ENCODE assay signal across 18 cellular contexts in genomic region chr11:8203980-8204379, GRCh38. TPM values are rescaled to one million over a fixed set of nuclear protein-coding genes. Genes with fewer than 3 reads are reported as not detected.
A peak's percentile ranks its signal among the peaks of the same experiment; 100 is the strongest.
DNase-seq lines count a peak whose midpoint lies in the region; ATAC-seq and TF ChIP-seq lines count a peak whose summit lies in the region.
"Had no signal": no experiment of that assay in that cellular context is flagged by ENCODE, and none has a peak within 500 bp of the region (broad histone marks: within the 10 kb centered on the region; RNA-seq: fewer than 3 reads in every experiment).

No MANE protein-coding gene starts in this region.

- H3K27me3 ChIP-seq in aorta (ENCODE audit: control insufficient read depth in 1 of 2, insufficient read depth in 2 of 2, low read length in 1 of 2) = no peaks in the 10 kb centered on the region

- TF ChIP-seq CTCF in CD14-positive monocyte (IDR thresholded peaks at IDR 0.05) (no peak), coronary artery (IDR thresholded peaks at IDR 0.05) (no peak)

- peak overlapping the region in 6 of 7 donors; percentile 36 to 86 (median 64) for H3K27ac Mint-ChIP-seq in CD14-positive monocyte
- peak overlapping the region in 4 of 6 donors; percentile 18 to 92 (median 48) for H3K27ac Mint-ChIP-seq in naive B cell
- no peak overlapping the region for H3K27ac Mint-ChIP-seq in activated CD4-positive, alpha-beta memory T cell treated with anti-CD3 and anti-CD28 coated beads, Interleukin-2, amount 10 ng/mL, durations not matched to agents 7 days and 5 days
- H3K27ac Mint-ChIP-seq: CD8-positive, alpha-beta T cell had no signal

- H3K4me1 ChIP-seq in aorta (ENCODE audit: control insufficient read depth in 1 of 2, insufficient read depth in 2 of 2, low read length in 2 of 2) = no peaks in the 10 kb centered on the region
- H3K4me1 ChIP-seq: Caco-2 had no signal

- H3K4me3 Mint-ChIP-seq in CD14-positive monocyte (no peak overlapping the region), naive B cell (peak overlapping the region in 4 of 8 donors; percentile 12 to 48 (median 30))
- no peak overlapping the region for H3K4me3 Mint-ChIP-seq in activated CD4-positive, alpha-beta memory T cell treated with anti-CD3 and anti-CD28 coated beads, Interleukin-2, amount 10 ng/mL, durations not matched to agents 7 days and 5 days
- H3K4me3 Mint-ChIP-seq: CD8-positive, alpha-beta T cell had no signal

- H3K36me3 ChIP-seq in aorta (ENCODE audit: control insufficient read depth in 1 of 2, insufficient read depth in 2 of 2, low read length in 1 of 2) = no peaks in the 10 kb centered on the region

- H3K4me1 Mint-ChIP-seq in CD14-positive monocyte (peaks cover 72% of the 10 kb centered on the region), naive B cell (peaks cover 51 to 77% (median 68%) of the 10 kb centered on the region in 3 donors)
- H3K4me1 Mint-ChIP-seq in activated CD4-positive, alpha-beta memory T cell treated with anti-CD3 and anti-CD28 coated beads, Interleukin-2, amount 10 ng/mL, durations not matched to agents 7 days and 5 days = no peaks in the 10 kb centered on the region

- ATAC-seq in naive B cell (ENCODE audit: low read depth in 2 of 2) = no peak
- no peak for ATAC-seq in aorta (ENCODE audit: low FRiP score)
- ATAC-seq: CD8-positive, alpha-beta T cell; HCT116 had no signal

- CTCF ChIA-PET in activated CD4-positive, alpha-beta memory T cell treated with anti-CD3 and anti-CD28 coated beads, Interleukin-2, amount 10 ng/mL, durations not matched to agents 7 days and 5 days (lab: Charles Lee) = interaction anchor here (1.0 kb wide), 1 partner anchor 10 kb away, joined by 4 read pairs; no protein-coding TSS in a partner anchor

- POLR2A ChIA-PET in activated CD4-positive, alpha-beta memory T cell treated with anti-CD3 and anti-CD28 coated beads, Interleukin-2, amount 10 ng/mL, durations not matched to agents 7 days and 5 days (lab: Charles Lee) = no interaction called here

- H3K27ac ChIP-seq in coronary artery = no peak overlapping the region
- H3K27ac ChIP-seq in aorta (ENCODE audit: low read depth in 1 of 2, low read length in 2 of 2) = no peak overlapping the region
- H3K27ac ChIP-seq: C4-2B had no signal

- intact Hi-C loops in CD14-positive monocyte (cut with micrococcal nuclease) (no loop called here), aorta (cut with DNase I) (no loop called here)

- no peaks in the 10 kb centered on the region for H3K9me3 ChIP-seq in aorta (ENCODE audit: control insufficient read depth, low read length)
- H3K9me3 ChIP-seq: Caco-2 had no signal

- WGBS in aorta, 2 donors = 47 to 60% methylated on average over 5 of the region's 5 CpGs

- DNase-seq in CD14-positive monocyte (ENCODE audit: low spot score) (no peak), coronary artery (ENCODE audit: low spot score) (peak; percentile 41), naive B cell (no peak), COLO829 (ENCODE audit: low spot score) (no peak), aorta (no peak)
- no peak for DNase-seq in activated CD4-positive, alpha-beta memory T cell treated with anti-CD3 and anti-CD28 coated beads, Interleukin-2, amount 10 ng/mL, durations not matched to agents 7 days and 5 days
- DNase-seq in activated CD4-positive, alpha-beta T cell treated with anti-CD3 and anti-CD28 coated beads for 1 hour = no peak
- DNase-seq: ACHN; Caco-2; CD8-positive, alpha-beta T cell; DMS53; GF-D8; IMR-90; KBM-7 had no signal

- peaks cover 0 to 3% (median 0%) of the 10 kb centered on the region in 7 donors for H3K9me3 Mint-ChIP-seq in CD14-positive monocyte
- no peaks in the 10 kb centered on the region for H3K9me3 Mint-ChIP-seq in naive B cell
- H3K9me3 Mint-ChIP-seq in activated CD4-positive, alpha-beta memory T cell treated with anti-CD3 and anti-CD28 coated beads, Interleukin-2, amount 10 ng/mL, durations not matched to agents 7 days and 5 days = no peaks in the 10 kb centered on the region
- H3K9me3 Mint-ChIP-seq: CD8-positive, alpha-beta T cell had no signal

- H3K36me3 Mint-ChIP-seq in CD14-positive monocyte (peaks cover 6 to 9% of the 10 kb centered on the region in 2 donors), naive B cell (no peaks in the 10 kb centered on the region)
- H3K36me3 Mint-ChIP-seq in activated CD4-positive, alpha-beta memory T cell treated with anti-CD3 and anti-CD28 coated beads, Interleukin-2, amount 10 ng/mL, durations not matched to agents 7 days and 5 days (ENCODE audit: low read depth) = no peaks in the 10 kb centered on the region
- H3K36me3 Mint-ChIP-seq: CD8-positive, alpha-beta T cell had no signal

- no peak overlapping the region for H3K4me3 ChIP-seq in coronary artery
- H3K4me3 ChIP-seq in aorta (ENCODE audit: low read length in 2 of 2) = no peak overlapping the region

- H3K27me3 Mint-ChIP-seq in CD14-positive monocyte (ENCODE audit: low read depth in 3 of 3) (no peaks in the 10 kb centered on the region), naive B cell (no peaks in the 10 kb centered on the region)
- peaks cover 27% of the 10 kb centered on the region for H3K27me3 Mint-ChIP-seq in activated CD4-positive, alpha-beta memory T cell treated with anti-CD3 and anti-CD28 coated beads, Interleukin-2, amount 10 ng/mL, durations not matched to agents 7 days and 5 days

RNA-seq across cellular contexts. Expression of gene RIC3, which starts 35.2 kb away (rescaled TPM):
- polyA plus RNA-seq in CD14-positive monocyte (not detected), naive B cell (ENCODE audit: low read depth in 6 of 6) (1 to 10 TPM; 3.2 to 7.3 (median 5.7) TPM), aorta (1 to 10 TPM; 2.9 to 8.3 TPM)
- total RNA-seq in activated CD4-positive, alpha-beta memory T cell treated with anti-CD3 and anti-CD28 coated beads, Interleukin-2, amount 10 ng/mL, durations not matched to agents 7 days and 5 days = 1 to 10 TPM; 3.4 to 4.8 TPM
- total RNA-seq in aorta = 10 to 100 TPM in 1 of 2 donors, 1 to 10 TPM in 1; 7.8 to 13.1 TPM
- total RNA-seq: Caco-2, HT-29, IMR-90 had no signal
- polyA plus RNA-seq: IMR-90 had no signal

RNA-seq across cellular contexts. Expression of gene LMO1, which starts 59.7 kb away (rescaled TPM):
- not detected for polyA plus RNA-seq in CD14-positive monocyte
- polyA plus RNA-seq in naive B cell (ENCODE audit: low read depth in 6 of 6) = not detected
- total RNA-seq in activated CD4-positive, alpha-beta memory T cell treated with anti-CD3 and anti-CD28 coated beads, Interleukin-2, amount 10 ng/mL, durations not matched to agents 7 days and 5 days = not detected
- total RNA-seq in aorta = not detected
- polyA plus RNA-seq in aorta = not detected
- total RNA-seq: Caco-2; CD8-positive, alpha-beta T cell; H1; HT-29; IMR-90 had no signal
- polyA plus RNA-seq: IMR-90 had no signal
